Comparison of ENCODE assay signal across 33 cellular contexts in the genomic region with DNA sequence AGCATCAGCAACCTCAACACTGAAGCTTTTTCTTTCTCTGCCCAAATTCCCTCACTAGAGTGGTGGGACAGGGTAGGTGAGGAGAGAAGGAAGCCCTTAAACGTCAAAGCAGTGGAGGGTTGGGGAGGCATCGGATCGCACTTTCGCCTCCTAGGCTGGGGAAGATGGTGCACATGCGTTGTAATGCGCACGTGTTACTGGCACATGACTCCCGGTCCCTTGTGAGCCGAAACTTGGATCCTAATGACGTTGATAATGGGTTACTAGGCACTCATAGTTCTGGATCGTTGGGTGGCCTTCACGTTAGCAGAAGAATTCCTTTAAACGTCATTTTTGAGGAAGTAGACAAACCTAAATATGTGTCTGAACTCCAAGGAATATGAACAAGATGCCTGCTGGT. TPM values are rescaled to one million over a fixed set of nuclear protein-coding genes. Genes with fewer than 3 reads are reported as not detected.
"Had no signal": no experiment of that assay in that cellular context is flagged by ENCODE, and none has a peak within 500 bp of the region (broad histone marks: within the 10 kb centered on the region; RNA-seq: fewer than 3 reads in every experiment).

A gene with protein sequence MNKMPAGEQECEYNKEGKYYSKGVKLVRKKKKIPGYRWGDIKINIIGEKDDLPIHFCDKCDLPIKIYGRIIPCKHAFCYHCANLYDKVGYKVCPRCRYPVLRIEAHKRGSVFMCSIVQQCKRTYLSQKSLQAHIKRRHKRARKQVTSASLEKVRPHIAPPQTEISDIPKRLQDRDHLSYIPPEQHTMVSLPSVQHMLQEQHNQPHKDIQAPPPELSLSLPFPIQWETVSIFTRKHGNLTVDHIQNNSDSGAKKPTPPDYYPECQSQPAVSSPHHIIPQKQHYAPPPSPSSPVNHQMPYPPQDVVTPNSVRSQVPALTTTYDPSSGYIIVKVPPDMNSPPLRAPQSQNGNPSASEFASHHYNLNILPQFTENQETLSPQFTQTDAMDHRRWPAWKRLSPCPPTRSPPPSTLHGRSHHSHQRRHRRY (plus strand): TSS at position 301 of the 400 bp plus-strand sequence. CDS start 79 bp downstream, at position 380.

- H3K36me3 ChIP-seq: stomach, suprapubic skin, thoracic aorta, thyroid gland, tibial artery, tibial nerve, transverse colon, upper lobe of left lung, upper lobe of right lung, uterus, vagina had no signal

- H3K27ac ChIP-seq: stomach, suprapubic skin, testis, thoracic aorta, thyroid gland, tibial artery, tibial nerve, transverse colon, upper lobe of left lung, upper lobe of right lung, uterus, vagina had no signal

- H3K36me3 Mint-ChIP-seq: stimulated activated effector memory CD8-positive, alpha-beta T cell treated with anti-CD3 and anti-CD28 coated beads, Interleukin-12 subunit alpha, Interleukin-12 subunit beta, amount 100 ng/mL, for 72 hours; stimulated activated memory B cell treated with anti-CD40 and anti-IgM and Interleukin-4, amounts not matched to agents 10 μg/mL and 1 μg/mL and 100 μg/mL, for 72 hours; stimulated activated naive B cell treated with anti-CD40 and anti-IgM and Interleukin-4, amounts not matched to agents 10 μg/mL and 1 μg/mL and 100 μg/mL, for 72 hours; type B pancreatic cell had no signal

- ATAC-seq: stimulated activated effector memory CD8-positive, alpha-beta T cell treated with anti-CD3 and anti-CD28 coated beads, Interleukin-12 subunit alpha, Interleukin-12 subunit beta, amount 100 ng/mL, for 72 hours; stimulated activated memory B cell treated with anti-CD40 and anti-IgM and Interleukin-4, amounts not matched to agents 10 μg/mL and 1 μg/mL and 100 μg/mL, for 72 hours; stimulated activated naive B cell treated with anti-CD40 and anti-IgM and Interleukin-4, amounts not matched to agents 10 μg/mL and 1 μg/mL and 100 μg/mL, for 72 hours; stimulated activated naive CD8-positive, alpha-beta T cell treated with anti-CD3 and anti-CD28 coated beads, Interleukin-15, amount 100 ng/mL, for 72 hours; upper lobe of right lung had no signal

- H3K4me3 Mint-ChIP-seq: stimulated activated effector memory CD8-positive, alpha-beta T cell treated with anti-CD3 and anti-CD28 coated beads, Interleukin-12 subunit alpha, Interleukin-12 subunit beta, amount 100 ng/mL, for 72 hours; stimulated activated memory B cell treated with anti-CD40 and anti-IgM and Interleukin-4, amounts not matched to agents 10 μg/mL and 1 μg/mL and 100 μg/mL, for 72 hours; stimulated activated naive B cell treated with anti-CD40 and anti-IgM and Interleukin-4, amounts not matched to agents 10 μg/mL and 1 μg/mL and 100 μg/mL, for 72 hours; stimulated activated naive CD8-positive, alpha-beta T cell treated with anti-CD3 and anti-CD28 coated beads, Interleukin-15, amount 100 ng/mL, for 72 hours; stimulated activated naive CD8-positive, alpha-beta T cell treated with anti-CD3 and anti-CD28 coated beads, Interleukin-15, Interleukin-2, amounts not matched to agents 100 ng/mL and 50 ng/mL, for 24 hours; type B pancreatic cell had no signal

- H3K4me1 ChIP-seq: stomach, suprapubic skin, testis, thyroid gland, tibial artery, tibial nerve, transverse colon, upper lobe of left lung, upper lobe of right lung, uterus, vagina had no signal

- H3K27me3 ChIP-seq: stomach, suprapubic skin, testis, thyroid gland, tibial artery, tibial nerve, transverse colon, upper lobe of left lung, upper lobe of right lung, uterus, vagina had no signal

- H3K4me3 ChIP-seq: stomach, suprapubic skin, testis, thoracic aorta, thyroid gland, tibial artery, tibial nerve, transverse colon, upper lobe of left lung, upper lobe of right lung, uterus, vagina had no signal

- FAIRE-seq: urothelium cell line had no signal

- H3K27ac Mint-ChIP-seq: stimulated activated effector memory CD8-positive, alpha-beta T cell treated with anti-CD3 and anti-CD28 coated beads, Interleukin-12 subunit alpha, Interleukin-12 subunit beta, amount 100 ng/mL, for 72 hours; stimulated activated memory B cell treated with anti-CD40 and anti-IgM and Interleukin-4, amounts not matched to agents 10 μg/mL and 1 μg/mL and 100 μg/mL, for 72 hours; stimulated activated naive B cell treated with anti-CD40 and anti-IgM and Interleukin-4, amounts not matched to agents 10 μg/mL and 1 μg/mL and 100 μg/mL, for 72 hours; stimulated activated naive CD8-positive, alpha-beta T cell treated with anti-CD3 and anti-CD28 coated beads, Interleukin-15, amount 100 ng/mL, for 72 hours; stimulated activated naive CD8-positive, alpha-beta T cell treated with anti-CD3 and anti-CD28 coated beads, Interleukin-15, Interleukin-2, amounts not matched to agents 100 ng/mL and 50 ng/mL, for 24 hours; type B pancreatic cell had no signal

- H3K4me1 Mint-ChIP-seq: stimulated activated effector memory CD8-positive, alpha-beta T cell treated with anti-CD3 and anti-CD28 coated beads, Interleukin-12 subunit alpha, Interleukin-12 subunit beta, amount 100 ng/mL, for 72 hours; stimulated activated memory B cell treated with anti-CD40 and anti-IgM and Interleukin-4, amounts not matched to agents 10 μg/mL and 1 μg/mL and 100 μg/mL, for 72 hours; stimulated activated naive B cell treated with anti-CD40 and anti-IgM and Interleukin-4, amounts not matched to agents 10 μg/mL and 1 μg/mL and 100 μg/mL, for 72 hours; stimulated activated naive CD8-positive, alpha-beta T cell treated with anti-CD3 and anti-CD28 coated beads, Interleukin-15, amount 100 ng/mL, for 72 hours had no signal

- H3K9me3 Mint-ChIP-seq: stimulated activated memory B cell treated with anti-CD40 and anti-IgM and Interleukin-4, amounts not matched to agents 10 μg/mL and 1 μg/mL and 100 μg/mL, for 72 hours; stimulated activated naive CD8-positive, alpha-beta T cell treated with anti-CD3 and anti-CD28 coated beads, Interleukin-15, amount 100 ng/mL, for 72 hours; stimulated activated naive CD8-positive, alpha-beta T cell treated with anti-CD3 and anti-CD28 coated beads, Interleukin-15, Interleukin-2, amounts not matched to agents 100 ng/mL and 50 ng/mL, for 24 hours had no signal

- DNase-seq: stimulated activated CD4-positive, alpha-beta T cell treated with anti-CD3 and anti-CD28 coated beads, Interleukin-2, amount 100 ng/mL, for 48 hours; stimulated activated CD4-positive, alpha-beta T cell treated with anti-CD3 and anti-CD28 coated beads, Interleukin-4, amount 100 ng/mL, for 1 hour; stimulated activated CD4-positive, alpha-beta T cell treated with anti-CD3 and anti-CD28 coated beads, Interleukin-4, amount 100 ng/mL, for 24 hours; stimulated activated CD4-positive, alpha-beta T cell treated with anti-CD3 and anti-CD28 coated beads, Interleukin-4, amount 100 ng/mL, for 4 hours; stimulated activated CD8-positive, alpha-beta memory T cell treated with anti-CD3 and anti-CD28 coated beads, Interleukin-4, amount 100 ng/mL, for 48 hours; stimulated activated naive B cell treated with anti-CD40 and anti-IgM and Interleukin-4, amounts not matched to agents 10 μg/mL and 1 μg/mL and 100 μg/mL, for 72 hours; stimulated activated naive CD4-positive, alpha-beta T cell; stimulated activated naive CD4-positive, alpha-beta T cell treated with Interleukin-2 at 50 U/mL for 16 hours; stimulated activated naive CD8-positive, alpha-beta T cell treated with anti-CD3 and anti-CD28 coated beads, Interleukin-15, amount 100 ng/mL, for 72 hours; stomach; substantia nigra; testis; thyroid gland; tibial artery; transverse colon; trophoblast cell; upper lobe of left lung; upper lobe of right lung; uterus had no signal

- H3K9me3 ChIP-seq: stomach, suprapubic skin, testis, thoracic aorta, thyroid gland, tibial artery, tibial nerve, transverse colon, upper lobe of left lung, upper lobe of right lung, uterus, vagina had no signal

- H3K27me3 Mint-ChIP-seq: stimulated activated memory B cell treated with anti-CD40 and anti-IgM and Interleukin-4, amounts not matched to agents 10 μg/mL and 1 μg/mL and 100 μg/mL, for 72 hours; type B pancreatic cell had no signal

RNA-seq across cellular contexts. Expression of the gene that starts here (rescaled TPM):
- total RNA-seq: stomach, subcutaneous adipose tissue, suprapubic skin, temporal lobe, thoracic aorta, tibial nerve, transverse colon, upper lobe of left lung, upper lobe of right lung, ureter, urinary bladder, vagina had no signal
- polyA plus RNA-seq: stomach, thymus, urinary bladder had no signal
